Comparison of ENCODE assay signal across 24 cellular contexts in the genomic region with DNA sequence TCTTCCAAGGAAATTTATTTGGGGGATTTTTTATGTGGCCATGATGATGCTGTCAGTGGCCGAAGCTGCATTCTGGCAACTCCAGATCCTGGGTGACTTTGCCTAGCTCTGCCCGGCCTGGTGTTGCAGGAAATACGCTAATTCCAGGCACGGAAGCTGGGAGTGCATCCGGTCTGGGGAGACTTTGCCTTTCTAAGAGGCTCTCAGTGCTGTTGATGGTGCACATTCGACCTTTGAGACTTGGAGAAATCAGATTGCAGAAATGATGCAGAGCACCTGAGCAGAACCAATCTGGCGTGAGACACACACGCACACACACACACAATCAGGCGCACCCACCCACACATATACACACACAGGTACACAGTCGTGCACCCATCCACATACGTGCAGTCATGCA.
"Had no signal": no experiment of that assay in that cellular context is flagged by ENCODE, and none has a peak within 500 bp of the region (broad histone marks: within the 10 kb centered on the region; RNA-seq: fewer than 3 reads in every experiment).

No MANE protein-coding gene starts in this region.

- H3K36me3 ChIP-seq: gastrocnemius medialis, heart right ventricle, left ventricle myocardium inferior, neutrophil, right atrium auricular region, sigmoid colon, tibial nerve, upper lobe of right lung, vagina had no signal

- H3K4me3 ChIP-seq: gastrocnemius medialis, heart right ventricle, left ventricle myocardium inferior, lung, right atrium auricular region, sigmoid colon, skin epidermis, tibial nerve, upper lobe of right lung, vagina had no signal

- H3K27me3 ChIP-seq: right atrium auricular region, tibial nerve, upper lobe of right lung, vagina had no signal

- H3K27ac ChIP-seq: gastrocnemius medialis, heart right ventricle, left ventricle myocardium inferior, neutrophil, right atrium auricular region, sigmoid colon, skin epidermis, tibial nerve, upper lobe of right lung, vagina had no signal

- FAIRE-seq: colon, endothelial cell of umbilical vein, islet of Langerhans had no signal

- ATAC-seq: gastrocnemius medialis; heart right ventricle; stimulated activated effector memory CD8-positive, alpha-beta T cell treated with anti-CD3 and anti-CD28 coated beads, Interleukin-12 subunit alpha, Interleukin-12 subunit beta, amount 100 ng/mL, for 72 hours; upper lobe of right lung had no signal

- H3K4me1 ChIP-seq: gastrocnemius medialis had no signal

- H3K9me3 ChIP-seq: gastrocnemius medialis, heart right ventricle, left ventricle myocardium inferior, neutrophil, right atrium auricular region, sigmoid colon, tibial nerve, upper lobe of right lung, vagina had no signal

- DNase-seq: cerebellar nuclear complex; endodermal cell; gastrocnemius medialis; heart right ventricle; hypothalamus; left ventricle myocardium inferior; mesenchymal stem cell; midbrain; naive B cell; nephron progenitor cell; sigmoid colon; stimulated activated CD4-positive, alpha-beta T cell treated with anti-CD3 and anti-CD28 coated beads, Interleukin-4, amount 100 ng/mL, for 1 hour; stimulated activated CD8-positive, alpha-beta memory T cell treated with anti-CD3 and anti-CD28 coated beads, Interleukin-4, amount 100 ng/mL, for 48 hours; upper lobe of right lung had no signal
